ENCODE assay signal across 8 cellular contexts in genomic region chr16:11256657-11257130, GRCh38. TPM values are rescaled to one million over a fixed set of nuclear protein-coding genes. Genes with fewer than 3 reads are reported as not detected.
DNase-seq lines count a peak whose midpoint lies in the region; ATAC-seq and TF ChIP-seq lines count a peak whose summit lies in the region.

No MANE protein-coding gene starts in this region.

- no peak for TF ChIP-seq CTCF in HFFc6 (IDR thresholded peaks at IDR 0.05)
- TF ChIP-seq CTCF in tibial artery (IDR thresholded peaks at IDR 0.05) = no peak

- H3K4me1 Mint-ChIP-seq in HFFc6 (ENCODE audit: low read depth) = peaks cover 47% of the 10 kb centered on the region
- peaks cover 47% of the 10 kb centered on the region for H3K4me1 Mint-ChIP-seq in activated CD4-positive, alpha-beta T cell treated with anti-CD3 and anti-CD28 coated beads, Interleukin-2, amount 10 ng/mL, durations not matched to agents 24 days and 14 days

- H3K4me3 ChIP-seq in esophagus (ENCODE audit: low read depth in 1 of 2, low read length in 2 of 2) (peak overlapping the region; percentile 65 to 73), muscle layer of duodenum (ENCODE audit: low read depth in 1 of 2, low read length in 2 of 2) (peak overlapping the region; percentile 68 to 81), tibial artery (peak overlapping the region; percentile 73 to 81)

- 1 to 2% methylated on average over 30 to 32 of the region's 32 CpGs for WGBS in esophagus, 2 donors

- peak overlapping the region; percentile 93 for H3K27ac ChIP-seq in esophagus (ENCODE audit: low read depth in 2 of 2, low read length in 1 of 2)
- H3K27ac ChIP-seq in muscle layer of duodenum (ENCODE audit: low read length) = peak overlapping the region; percentile 86
- peak overlapping the region; percentile 93 to 96 for H3K27ac ChIP-seq in tibial artery

- no peaks in the 10 kb centered on the region; the same call in 1 of the 2 replicates for H3K36me3 Mint-ChIP-seq in HFFc6 (ENCODE audit: low read depth)
- H3K36me3 Mint-ChIP-seq in activated CD4-positive, alpha-beta T cell treated with anti-CD3 and anti-CD28 coated beads, Interleukin-2, amount 10 ng/mL, durations not matched to agents 24 days and 14 days (ENCODE audit: low read depth) = peaks cover 36% of the 10 kb centered on the region

- DNase-seq in A172 (ENCODE audit: low spot score) (peak; percentile 56), HFFc6 (peak; percentile 30), tibial artery (peak; percentile 56 to 86)
- DNase-seq in activated CD4-positive, alpha-beta T cell treated with anti-CD3 and anti-CD28 coated beads, Interleukin-2, amount 10 ng/mL, durations not matched to agents 24 days and 14 days = peak; percentile 87

- H3K36me3 ChIP-seq in esophagus (ENCODE audit: control insufficient read depth in 2 of 2, insufficient read depth in 2 of 2, low read length in 1 of 2) (no peaks in the 10 kb centered on the region), muscle layer of duodenum (ENCODE audit: control insufficient read depth in 1 of 2, insufficient read depth in 2 of 2, low read length in 2 of 2) (no peaks in the 10 kb centered on the region), tibial artery (no peaks in the 10 kb centered on the region)

- no peaks in the 10 kb centered on the region for H3K9me3 Mint-ChIP-seq in HFFc6
- H3K9me3 Mint-ChIP-seq in activated CD4-positive, alpha-beta T cell treated with anti-CD3 and anti-CD28 coated beads, Interleukin-2, amount 10 ng/mL, durations not matched to agents 24 days and 14 days = no peaks in the 10 kb centered on the region

- H3K27ac Mint-ChIP-seq in HFFc6 = peak overlapping the region; percentile 99
- peak overlapping the region; percentile 97 for H3K27ac Mint-ChIP-seq in activated CD4-positive, alpha-beta T cell treated with anti-CD3 and anti-CD28 coated beads, Interleukin-2, amount 10 ng/mL, durations not matched to agents 24 days and 14 days

- no peaks in the 10 kb centered on the region for H3K27me3 ChIP-seq in esophagus (ENCODE audit: control insufficient read depth in 1 of 2, insufficient read depth in 2 of 2, low read length in 2 of 2)
- H3K27me3 ChIP-seq in muscle layer of duodenum (ENCODE audit: low read depth, low read length) = no peaks in the 10 kb centered on the region
- H3K27me3 ChIP-seq in tibial artery = no peaks in the 10 kb centered on the region

- intact Hi-C loops in activated CD4-positive, alpha-beta T cell treated with anti-CD3 and anti-CD28 coated beads, Interleukin-2, amount 10 ng/mL, durations not matched to agents 24 days and 14 days (cut with micrococcal nuclease) = loop anchor here (1.0 to 10.0 kb wide), 4 partner anchors 98 to 328 kb away; partner anchors contain the start of gene LITAF
- intact Hi-C loops in tibial artery (cut with DNase I; ENCODE audit: low total_unique reads) = loop anchor here (2.0 to 5.0 kb wide), 2 partner anchors 286 to 526 kb away; no protein-coding TSS in a partner anchor

- H3K27me3 Mint-ChIP-seq in HFFc6 (ENCODE audit: insufficient read depth) = no peaks in the 10 kb centered on the region
- H3K27me3 Mint-ChIP-seq in activated CD4-positive, alpha-beta T cell treated with anti-CD3 and anti-CD28 coated beads, Interleukin-2, amount 10 ng/mL, durations not matched to agents 24 days and 14 days = no peaks in the 10 kb centered on the region

- peak overlapping the region; percentile 97 for H3K4me3 Mint-ChIP-seq in HFFc6
- peak overlapping the region; percentile 99 for H3K4me3 Mint-ChIP-seq in activated CD4-positive, alpha-beta T cell treated with anti-CD3 and anti-CD28 coated beads, Interleukin-2, amount 10 ng/mL, durations not matched to agents 24 days and 14 days

- H3K4me1 ChIP-seq in esophagus (ENCODE audit: control insufficient read depth in 2 of 2, insufficient read depth in 2 of 2, low read length in 1 of 2) = peaks cover 0 to 21% of the 10 kb centered on the region in 2 donors
- peaks cover 6 to 21% of the 10 kb centered on the region in 2 donors for H3K4me1 ChIP-seq in muscle layer of duodenum (ENCODE audit: control insufficient read depth in 1 of 2, insufficient read depth in 2 of 2, low read length in 2 of 2)
- H3K4me1 ChIP-seq in tibial artery = peaks cover 0 to 52% (median 36%) of the 10 kb centered on the region in 4 donors

- H3K9me3 ChIP-seq in esophagus (ENCODE audit: control insufficient read depth in 2 of 2, insufficient read depth in 1 of 2, low read depth in 1 of 2, low read length in 1 of 2) (no peaks in the 10 kb centered on the region), muscle layer of duodenum (ENCODE audit: control insufficient read depth in 1 of 2, low read length in 2 of 2) (no peaks in the 10 kb centered on the region), tibial artery (no peaks in the 10 kb centered on the region)

- no peak for ATAC-seq in GM18861 (IDR thresholded peaks at IDR 0.05; ENCODE audit: unreplicated experiment)
- no peak for ATAC-seq in HG03432 (IDR thresholded peaks at IDR 0.05; ENCODE audit: unreplicated experiment)

RNA-seq across cellular contexts. Expression of gene SOCS1, which starts 0.7 kb away (rescaled TPM):
- 0.17 TPM in 1 of 2 replicates, not detected in the other for total RNA-seq in A172 (2014; rRNA removed; shearing (Covaris generic))
- total RNA-seq in HFFc6 (2021; fragmentation: NEBNext Ultra II Directional; extraction: Animal tissue kit (Norgen Biotek cat#: 25700)) = 1 to 10 TPM; 3.8 to 6.7 (median 5.9) TPM
- total RNA-seq in activated CD4-positive, alpha-beta T cell treated with anti-CD3 and anti-CD28 coated beads, Interleukin-2, amount 10 ng/mL, durations not matched to agents 24 days and 14 days = 152 and 153 TPM in 2 replicates
- 1 to 10 TPM; 1.9 to 2.8 TPM for polyA plus RNA-seq in esophagus

RNA-seq across cellular contexts. Expression of gene TNP2, which starts 12.4 kb away (rescaled TPM):
- total RNA-seq in A172 (2014; rRNA removed; shearing (Covaris generic)) = not detected in 2 replicates
- total RNA-seq in HFFc6 (2021; fragmentation: NEBNext Ultra II Directional; extraction: Animal tissue kit (Norgen Biotek cat#: 25700)) = not detected
- not detected in 2 replicates for total RNA-seq in activated CD4-positive, alpha-beta T cell treated with anti-CD3 and anti-CD28 coated beads, Interleukin-2, amount 10 ng/mL, durations not matched to agents 24 days and 14 days
- polyA plus RNA-seq in esophagus = not detected

RNA-seq across cellular contexts. Expression of gene PRM3, which starts 16.7 kb away (rescaled TPM):
- not detected in 2 replicates for total RNA-seq in A172 (2014; rRNA removed; shearing (Covaris generic))
- not detected for total RNA-seq in HFFc6 (2021; fragmentation: NEBNext Ultra II Directional; extraction: Animal tissue kit (Norgen Biotek cat#: 25700))
- not detected in 2 replicates for total RNA-seq in activated CD4-positive, alpha-beta T cell treated with anti-CD3 and anti-CD28 coated beads, Interleukin-2, amount 10 ng/mL, durations not matched to agents 24 days and 14 days
- not detected for polyA plus RNA-seq in esophagus

RNA-seq across cellular contexts. Expression of gene PRM2, which starts 19.6 kb away (rescaled TPM):
- total RNA-seq in A172 (2014; rRNA removed; shearing (Covaris generic)) = not detected in 2 replicates
- not detected for total RNA-seq in HFFc6 (2021; fragmentation: NEBNext Ultra II Directional; extraction: Animal tissue kit (Norgen Biotek cat#: 25700))
- total RNA-seq in activated CD4-positive, alpha-beta T cell treated with anti-CD3 and anti-CD28 coated beads, Interleukin-2, amount 10 ng/mL, durations not matched to agents 24 days and 14 days = not detected in 2 replicates
- not detected for polyA plus RNA-seq in esophagus

RNA-seq across cellular contexts. Expression of gene PRM1, which starts 24.4 kb away (rescaled TPM):
- total RNA-seq in A172 (2014; rRNA removed; shearing (Covaris generic)) = not detected in 2 replicates
- total RNA-seq in HFFc6 (2021; fragmentation: NEBNext Ultra II Directional; extraction: Animal tissue kit (Norgen Biotek cat#: 25700)) = not detected
- total RNA-seq in activated CD4-positive, alpha-beta T cell treated with anti-CD3 and anti-CD28 coated beads, Interleukin-2, amount 10 ng/mL, durations not matched to agents 24 days and 14 days = not detected in 2 replicates
- polyA plus RNA-seq in esophagus = not detected

Comparison
In these comparisons a context has a peak if more than half of its experiments do, and no peak if none do; other contexts are left out.
1. DNase-seq: peak in every context shown above with its lines; median percentile 87 in activated CD4-positive, alpha-beta T cell treated with anti-CD3 and anti-CD28 coated beads, Interleukin-2, amount 10 ng/mL, durations not matched to agents 24 days and 14 days; 71 in tibial artery; 56 in A172; 30 in HFFc6.
2. RNA of gene SOCS1, which starts 0.7 kb away (total RNA-seq): 152 to 153 TPM in activated CD4-positive, alpha-beta T cell treated with anti-CD3 and anti-CD28 coated beads, Interleukin-2, amount 10 ng/mL, durations not matched to agents 24 days and 14 days; 3.8 to 6.7 TPM in HFFc6 and 0.17 TPM in A172; every median in the first group is over 10 times any median in the second.
3. Peak in every context shown above with its lines, with median percentiles within 50 percentile points of each other: H3K27ac ChIP-seq and H3K4me3 ChIP-seq.